Comparison of ENCODE assay signal across 1 cellular context in the genomic region with DNA sequence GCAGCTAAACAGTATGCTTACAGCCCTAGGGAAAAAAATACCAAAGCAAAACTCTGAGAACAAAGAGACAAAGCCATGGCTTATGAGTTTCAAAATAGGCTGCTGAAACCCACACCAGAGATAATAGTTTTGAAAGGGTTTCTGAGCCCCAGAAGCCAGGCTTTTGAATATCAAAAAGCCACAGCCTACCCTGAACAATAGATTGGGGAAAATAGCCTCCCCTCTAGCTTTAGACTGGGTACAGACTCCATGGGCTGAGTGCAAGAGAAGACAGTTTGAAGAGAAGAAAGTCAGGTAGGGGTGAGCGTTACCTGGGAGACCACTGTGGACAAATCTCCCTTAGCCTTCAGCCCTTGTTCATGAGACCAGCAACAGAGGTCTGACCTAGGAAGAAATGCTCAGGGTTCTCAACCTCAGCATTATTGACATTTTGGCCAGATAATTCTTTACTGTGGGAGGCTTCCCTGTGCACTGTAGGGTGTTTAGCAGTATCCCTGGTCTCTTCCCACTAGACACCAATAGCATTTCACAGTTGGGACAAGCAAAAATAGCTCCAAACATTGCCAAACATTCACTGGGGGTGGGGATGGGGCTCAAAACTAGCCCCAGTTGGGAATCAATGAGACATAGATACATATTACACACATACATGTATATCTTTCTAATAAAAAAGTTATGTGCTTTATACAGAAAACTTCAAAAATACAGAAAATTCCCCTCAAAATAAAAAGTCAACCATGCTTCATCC.
TF ChIP-seq lines count a peak whose summit lies in the region.

No MANE protein-coding gene starts in this region.

TF ChIP-seq in H1, 55 proteins besides CTCF, POLR2A, EP300 and RAD21:
- TF ChIP-seq TEAD4 (IDR thresholded peaks at IDR 0.05; ENCODE audit: low read depth, low read length) (no peak), RFX5 (IDR thresholded peaks at IDR 0.05; ENCODE audit: borderline replicate concordance, low read depth, low read length) (no peak), CEBPB (IDR thresholded peaks at IDR 0.05; ENCODE audit: low read depth, low read length) (no peak), RNF2 (IDR thresholded peaks at IDR 0.05; ENCODE audit: borderline replicate concordance, low read depth, low read length, missing control alignments, poor library complexity, severe bottlenecking) (no peak), JUN (IDR thresholded peaks at IDR 0.05; ENCODE audit: low read depth, low read length) (no peak), CTBP2 (IDR thresholded peaks at IDR 0.05; ENCODE audit: borderline replicate concordance, insufficient read depth, insufficient read length, low read length) (no peak), RBBP5 (IDR thresholded peaks at IDR 0.05; ENCODE audit: borderline replicate concordance, low read depth, low read length) (no peak), PHF8 (conservative IDR thresholded peaks at IDR 0.05; ENCODE audit: low read depth, low read length) (no peak), KDM5A (IDR thresholded peaks at IDR 0.05; ENCODE audit: low read length) (no peak), TCF12 (IDR thresholded peaks at IDR 0.05; ENCODE audit: low read depth, low read length) (no peak), EZH2 (IDR thresholded peaks at IDR 0.05; ENCODE audit: low read depth, low read length, severe bottlenecking) (no peak), USF2 (IDR thresholded peaks at IDR 0.05; ENCODE audit: low read length) (no peak), TAF7 (optimal IDR thresholded peaks at IDR 0.05; ENCODE audit: borderline replicate concordance, low read depth, low read length) (no peak), EGR1 (IDR thresholded peaks at IDR 0.05; ENCODE audit: borderline replicate concordance, low read depth, low read length) (no peak), POU5F1 (IDR thresholded peaks at IDR 0.05; ENCODE audit: low read depth, low read length) (no peak)
